9 cellular contexts compared by ENCODE assay signal in the genomic region with DNA sequence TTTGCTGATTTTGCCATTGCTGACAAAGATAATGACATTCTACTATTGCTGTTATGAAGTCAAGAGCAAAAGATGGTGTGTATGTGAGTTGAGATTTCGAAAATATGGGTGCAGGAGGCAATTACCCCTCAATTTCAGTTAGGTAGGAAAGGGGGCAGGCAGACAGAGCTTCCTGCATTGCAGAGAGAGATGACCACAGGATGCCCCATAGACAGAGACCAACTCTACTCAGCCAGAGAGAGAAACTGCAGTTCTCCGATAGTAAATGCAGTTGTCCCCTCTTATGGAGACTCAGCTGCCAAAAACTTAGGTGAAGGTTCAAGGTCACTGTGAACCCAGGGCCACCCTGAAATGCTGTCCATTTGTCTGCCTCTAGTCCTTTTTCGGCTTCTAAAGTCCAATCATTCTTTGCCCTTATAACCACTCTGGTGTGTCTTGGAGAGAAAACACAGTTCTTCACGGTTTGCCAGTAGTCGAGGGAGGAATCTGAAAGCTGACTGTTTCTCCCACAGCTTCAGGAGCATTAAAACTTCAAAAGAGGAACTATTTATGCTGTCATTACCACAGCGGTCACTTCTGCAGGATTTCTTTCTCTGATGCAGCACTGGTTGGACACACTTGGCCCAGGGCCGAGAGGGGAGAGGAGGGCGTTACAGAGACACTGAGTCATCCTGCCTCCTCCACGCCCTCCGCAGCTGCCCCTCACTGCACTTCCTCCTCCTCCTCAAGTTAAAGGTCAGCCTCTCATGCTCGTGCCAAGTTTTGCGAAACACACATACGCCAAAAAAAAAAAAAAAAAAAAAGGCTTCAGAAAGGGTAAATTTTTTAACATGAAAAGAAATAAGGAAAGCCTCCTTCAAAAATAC.
DNase-seq lines count a peak whose midpoint lies in the region; ATAC-seq and TF ChIP-seq lines count a peak whose summit lies in the region.
"Had no signal": no experiment of that assay in that cellular context is flagged by ENCODE, and none has a peak within 500 bp of the region (broad histone marks: within the 10 kb centered on the region; RNA-seq: fewer than 3 reads in every experiment).

No MANE protein-coding gene starts in this region.

- peak; percentile 93 for ATAC-seq in GM18868 (IDR thresholded peaks at IDR 0.05; ENCODE audit: unreplicated experiment)
- peak; percentile 88 for ATAC-seq in HG03064 (IDR thresholded peaks at IDR 0.05; ENCODE audit: low read depth, unreplicated experiment)

- H3K4me3 ChIP-seq in PC-9 (peak overlapping the region; percentile 21; the same call in 1 of the 2 replicates), brain microvascular endothelial cell (ENCODE audit: low read depth, low read length) (peak overlapping the region; percentile 12), kidney epithelial cell (ENCODE audit: low read depth, low read length) (no peak overlapping the region)
- H3K4me3 ChIP-seq: HAP-1 had no signal

- no peaks in the 10 kb centered on the region for H4K20me1 ChIP-seq in PC-9 (ENCODE audit: insufficient read depth)

- H3K9me3 ChIP-seq in PC-9 (ENCODE audit: insufficient read depth, low read depth) = no peaks in the 10 kb centered on the region
- H3K9me3 ChIP-seq: HAP-1 had no signal

- POLR2A ChIA-PET in PC-9 (lab: Charles Lee; ENCODE audit: unreplicated experiment) = no interaction called here

- peaks cover 16% of the 10 kb centered on the region; the same call in 1 of the 2 replicates for H3F3A ChIP-seq in PC-9 (ENCODE audit: insufficient read depth, low read depth)

- H3K27ac ChIP-seq in PC-9 (peak overlapping the region; percentile 71), brain microvascular endothelial cell (peak overlapping the region; percentile 89)

- no TSS peak for BruUV-seq in PC-9 (replicated peaks; lab: Mats Ljungman, UMichigan)

- intact Hi-C loops in PC-9 (cut with micrococcal nuclease; ENCODE audit: unreplicated experiment) = loop anchor here (1.0 to 5.0 kb wide), 4 partner anchors 41 to 263 kb away; no protein-coding TSS in a partner anchor

- in situ Hi-C loops in brain microvascular endothelial cell (cut with HindIII; ENCODE audit: low pct_ligation_motif_present, low sequenced_read_pairs) = no loop called here

- no peak overlapping the region for H2AFZ ChIP-seq in PC-9

- H3K27me3 ChIP-seq in PC-9 (ENCODE audit: insufficient read depth, low read depth) = no peaks in the 10 kb centered on the region
- H3K27me3 ChIP-seq in brain microvascular endothelial cell (replicated peaks) = no peaks in the 10 kb centered on the region
- no peaks in the 10 kb centered on the region for H3K27me3 ChIP-seq in kidney epithelial cell (ENCODE audit: control insufficient read depth, insufficient read depth, low read length)

- peak; percentile 94 for DNase-seq in AG08395 (ENCODE audit: low spot score)
- DNase-seq in PC-9 = peak; percentile 88 to 91
- peak; percentile 97 for DNase-seq in brain microvascular endothelial cell
- DNase-seq in kidney epithelial cell (ENCODE audit: low read depth) = peak; percentile 92
- peak; percentile 9 for DNase-seq in stimulated activated CD4-positive, alpha-beta T cell treated with anti-CD3 and anti-CD28 coated beads, Interleukin-1b, Interleukin-23, amount 100 ng/mL, for 4 hours (ENCODE audit: low read depth in 2 of 2)
- no peak for DNase-seq in NK-92 (lab: John Stamatoyannopoulos, UW; ENCODE audit: unreplicated experiment)

- no peaks in the 10 kb centered on the region for H3K9me2 ChIP-seq in PC-9 (ENCODE audit: insufficient read depth)

- peaks cover 62% of the 10 kb centered on the region for H3K4me1 ChIP-seq in PC-9 (replicated peaks; ENCODE audit: insufficient read depth)

- peak overlapping the region; percentile 73 for H3K4me2 ChIP-seq in PC-9

- no peak for TF ChIP-seq CTCF in PC-9 (conservative IDR thresholded peaks at IDR 0.05)
- TF ChIP-seq CTCF in brain microvascular endothelial cell (IDR thresholded peaks at IDR 0.05; ENCODE audit: low read depth, low read length, missing control alignments) = no peak
- no peak for TF ChIP-seq CTCF in kidney epithelial cell (IDR thresholded peaks at IDR 0.05; ENCODE audit: insufficient read depth, low read length, poor library complexity, severe bottlenecking)

- no peaks in the 10 kb centered on the region for H3K79me2 ChIP-seq in PC-9 (ENCODE audit: low read depth)

- CTCF ChIA-PET in PC-9 (lab: Charles Lee) = no interaction called here

- H3K36me3 ChIP-seq in PC-9 (ENCODE audit: low read depth) (no peaks in the 10 kb centered on the region), brain microvascular endothelial cell (replicated peaks) (no peaks in the 10 kb centered on the region), kidney epithelial cell (ENCODE audit: control insufficient read depth, insufficient read depth, low read length) (no peaks in the 10 kb centered on the region)
- H3K36me3 ChIP-seq: HAP-1 had no signal
